8 cellular contexts compared by ENCODE assay signal in genomic region chr14:60734465-60735242, GRCh38. TPM values are rescaled to one million over a fixed set of nuclear protein-coding genes. Genes with fewer than 3 reads are reported as not detected.
DNase-seq lines count a peak whose midpoint lies in the region; ATAC-seq and TF ChIP-seq lines count a peak whose summit lies in the region.

MNAT1 (plus strand) TSS chr14:60734761; CDS start chr14:60734863, 102 bp downstream.

- H3K27ac ChIP-seq in HUES48 (ENCODE audit: low read depth, low read length) (peak within 1 kb of the TSS; percentile 73), OCI-LY3 (ENCODE audit: low read length) (no peak within 1 kb of the TSS; the same call in 1 of the 2 replicates), esophagus muscularis mucosa (replicated peaks in 1 of 4) (peak within 1 kb of the TSS; percentile 81 to 83 (median 82))

- peak within 1 kb of the TSS; percentile 90 for H3K4me2 ChIP-seq in OCI-LY3 (ENCODE audit: low read length)

- H3K4me3 ChIP-seq in HUES48 (ENCODE audit: low read depth, low read length) (peak within 1 kb of the TSS; percentile 97), OCI-LY3 (ENCODE audit: low read length) (peak within 1 kb of the TSS; percentile 85), esophagus muscularis mucosa (peak within 1 kb of the TSS; percentile 72 to 93 (median 84))

- H3K4me1 ChIP-seq in HUES48 (ENCODE audit: control insufficient read depth, insufficient read depth, low read length) (peaks cover 5% of the 10 kb centered on the region; the same call in 1 of the 2 replicates), OCI-LY3 (ENCODE audit: low read length) (peaks cover 15% of the 10 kb centered on the region), esophagus muscularis mucosa (peaks cover 20 to 38% (median 25%) of the 10 kb centered on the region in 4 donors)

- no peaks in the 10 kb centered on the region for H3K27me3 ChIP-seq in HUES48 (ENCODE audit: control insufficient read depth, insufficient read depth, low read length)
- no peaks in the 10 kb centered on the region; the same call in 1 of the 2 replicates for H3K27me3 ChIP-seq in OCI-LY3 (ENCODE audit: low read depth, low read length)
- no peaks in the 10 kb centered on the region for H3K27me3 ChIP-seq in esophagus muscularis mucosa

- no peak for TF ChIP-seq POLR2A in esophagus muscularis mucosa (IDR thresholded peaks at IDR 0.05; ENCODE audit: low read depth)

- DNase-seq in D341Med (ENCODE audit: low spot score): peak; percentile 85
- DNase-seq in activated T-cell treated with anti-CD3 and anti-CD28 coated beads for 4 hours: peak; percentile 68
- DNase-seq in esophagus muscularis mucosa (ENCODE audit: extremely low spot score): no peak
- DNase-seq in myocyte (ENCODE audit: low read depth): peak; percentile 87
- DNase-seq in stimulated activated CD8-positive, alpha-beta memory T cell treated with anti-CD3 and anti-CD28 coated beads, Interleukin-7, amount 100 ng/mL, for 48 hours (ENCODE audit: extremely low read depth in 1 of 2, low read depth in 1 of 2): peak; percentile 50 to 62

- ATAC-seq in GM21390 (IDR thresholded peaks at IDR 0.05; ENCODE audit: unreplicated experiment): peak; percentile 96

- H2AFZ ChIP-seq in OCI-LY3 (ENCODE audit: low read depth, low read length): peak within 1 kb of the TSS; percentile 96

- WGBS in esophagus muscularis mucosa: 2% methylated on average over 23 of the region's 33 CpGs

- TF ChIP-seq EP300 in esophagus muscularis mucosa (IDR thresholded peaks at IDR 0.05): no peak

- H3K9ac ChIP-seq in HUES48 (ENCODE audit: low read depth, low read length): peak within 1 kb of the TSS; percentile 91
- H3K9ac ChIP-seq in OCI-LY3 (ENCODE audit: low read length): peak within 1 kb of the TSS; percentile 79

- TF ChIP-seq CTCF in OCI-LY3 (IDR thresholded peaks at IDR 0.05; ENCODE audit: low read depth, low read length) (no peak), esophagus muscularis mucosa (IDR thresholded peaks at IDR 0.05) (peak in 1 of 3 experiments; percentile 19)

- no peaks in the 10 kb centered on the region for H3K9me3 ChIP-seq in HUES48 (ENCODE audit: control insufficient read depth, insufficient read depth, low read length)
- no peaks in the 10 kb centered on the region for H3K9me3 ChIP-seq in OCI-LY3 (ENCODE audit: insufficient read depth, low read length)
- no peaks in the 10 kb centered on the region for H3K9me3 ChIP-seq in esophagus muscularis mucosa

- H4K20me1 ChIP-seq in OCI-LY3 (ENCODE audit: insufficient read depth, low read length): peaks cover 10% of the 10 kb centered on the region; the same call in 1 of the 2 replicates

- peaks cover 49% of the 10 kb centered on the region for H3K79me2 ChIP-seq in OCI-LY3 (ENCODE audit: low read length)

- intact Hi-C loops in esophagus muscularis mucosa (cut with DNase I): no loop called here

- H3K36me3 ChIP-seq in HUES48 (ENCODE audit: control insufficient read depth, insufficient read depth, low read length) (no peaks in the 10 kb centered on the region), OCI-LY3 (replicated peaks; ENCODE audit: low read depth, low read length) (no peaks in the 10 kb centered on the region), esophagus muscularis mucosa (no peaks in the 10 kb centered on the region)

RNA-seq across cellular contexts. Expression of gene MNAT1, which starts in this region (rescaled TPM):
- total RNA-seq in esophagus muscularis mucosa (10 to 100 TPM; 34.9 to 48.2 (median 38.1) TPM), myocyte (83.7 and 88.6 TPM in 2 replicates)
- polyA plus RNA-seq in myocyte (2012): 33.6 TPM
